ENCODE assay signal across 8 cellular contexts in genomic region chr3:9352917-9353823, GRCh38. TPM values are rescaled to one million over a fixed set of nuclear protein-coding genes. Genes with fewer than 3 reads are reported as not detected.
A peak's percentile ranks its signal among the peaks of the same experiment; 100 is the strongest.
DNase-seq lines count a peak whose midpoint lies in the region; ATAC-seq and TF ChIP-seq lines count a peak whose summit lies in the region.

No MANE protein-coding gene starts in this region.

- no peaks in the 10 kb centered on the region for H3K4me1 ChIP-seq in CD4-positive, alpha-beta memory T cell (ENCODE audit: insufficient read depth, low read length)

- intact Hi-C loops in CD4-positive, alpha-beta memory T cell (cut with micrococcal nuclease): loop anchor here (1.0 to 2.0 kb wide), 5 partner anchors 44 to 374 kb away; partner anchors contain the start of gene SETD5
- intact Hi-C loops in left colon (cut with DNase I, micrococcal nuclease): loop anchor here in 1 of 2 donors (10.0 kb wide), 1 partner anchor 302 kb away; no protein-coding TSS in a partner anchor

- ATAC-seq in GM21619 (IDR thresholded peaks at IDR 0.05; ENCODE audit: unreplicated experiment) (peak; percentile 56), left colon (peak; percentile 86)

- H3K27me3 Mint-ChIP-seq in CD4-positive, alpha-beta memory T cell: no peaks in the 10 kb centered on the region

- no peak overlapping the region for H3K4me3 ChIP-seq in CD4-positive, alpha-beta memory T cell (ENCODE audit: low read length in 2 of 2)
- H3K4me3 ChIP-seq in WI38 (ENCODE audit: low read depth, low read length) (no peak overlapping the region), choroid plexus epithelial cell (ENCODE audit: low read depth, low read length) (no peak overlapping the region)

- peak; percentile 45 to 61 (median 55) for DNase-seq in CD4-positive, alpha-beta memory T cell
- DNase-seq in NCI-H1930 (lab: John Stamatoyannopoulos, UW): peak; percentile 3 to 24
- peak; percentile 86 for DNase-seq in choroid plexus epithelial cell (ENCODE audit: low read depth)
- DNase-seq in left colon: peak; percentile 64 to 76
- peak; percentile 29 for DNase-seq in stimulated activated CD4-positive, alpha-beta T cell treated with anti-CD3 and anti-CD28 coated beads, Interleukin-2, amount 100 ng/mL, for 4 hours (ENCODE audit: low read depth)
- no peak for DNase-seq in NCI-H1048 (lab: John Stamatoyannopoulos, UW)

- H3K9me3 ChIP-seq in CD4-positive, alpha-beta memory T cell (ENCODE audit: control insufficient read depth in 1 of 2, low read length in 2 of 2): no peaks in the 10 kb centered on the region

- CTCF ChIA-PET in CD4-positive, alpha-beta memory T cell (lab: Charles Lee; ENCODE audit: partially characterized antibody): interaction anchor here (0.6 to 3.5 kb wide), 35 partner anchors 9 to 374 kb away, joined by 3 to 46 read pairs (median 4); partner anchors contain the start of gene THUMPD3

- peak overlapping the region in 1 of 7 donors; percentile 26 for H3K27ac Mint-ChIP-seq in CD4-positive, alpha-beta memory T cell

- no peaks in the 10 kb centered on the region for H3K36me3 Mint-ChIP-seq in CD4-positive, alpha-beta memory T cell

- H3K27ac ChIP-seq in CD4-positive, alpha-beta memory T cell (ENCODE audit: low read depth, low read length): no peak overlapping the region

- TF ChIP-seq CTCF in WI38 (IDR thresholded peaks at IDR 0.05; ENCODE audit: low read depth, low read length): peak; percentile 88
- peak; percentile 97 for TF ChIP-seq CTCF in choroid plexus epithelial cell (conservative IDR thresholded peaks at IDR 0.05; ENCODE audit: low read depth, low read length)

- POLR2A ChIA-PET in CD4-positive, alpha-beta memory T cell (lab: Charles Lee; ENCODE audit: partially characterized antibody): interaction anchor here (0.9 to 2.4 kb wide), 3 partner anchors 10 to 44 kb away, joined by 3 to 18 read pairs (median 4); partner anchors contain the start of gene THUMPD3

- H3K9me3 Mint-ChIP-seq in CD4-positive, alpha-beta memory T cell: no peaks in the 10 kb centered on the region

- H3K36me3 ChIP-seq in CD4-positive, alpha-beta memory T cell (ENCODE audit: insufficient read depth, low read length): no peaks in the 10 kb centered on the region

- no peaks in the 10 kb centered on the region for H3K27me3 ChIP-seq in CD4-positive, alpha-beta memory T cell (ENCODE audit: insufficient read depth, low read length)

- H3K4me1 Mint-ChIP-seq in CD4-positive, alpha-beta memory T cell: peaks cover 10 to 16% (median 13%) of the 10 kb centered on the region in 4 donors

- H3K4me3 Mint-ChIP-seq in CD4-positive, alpha-beta memory T cell: no peak overlapping the region

RNA-seq across cellular contexts. Expression of gene THUMPD3, which starts 9.7 kb away (rescaled TPM):
- 10 to 100 TPM; 36.9 to 39.2 TPM for total RNA-seq in CD4-positive, alpha-beta memory T cell
- polyA plus RNA-seq in CD4-positive, alpha-beta memory T cell: 10 to 100 TPM; 10.8 to 29.3 TPM
- total RNA-seq in left colon: 10 to 100 TPM; 28.6 to 47.2 TPM

RNA-seq across cellular contexts. Expression of gene SETD5, which starts 44.2 kb away (rescaled TPM):
- 100 to 1,000 TPM; 142 TPM for total RNA-seq in CD4-positive, alpha-beta memory T cell
- 10 to 100 TPM in 1 of 2 donors, 1 to 10 TPM in 1; 8.4 to 51.4 TPM for polyA plus RNA-seq in CD4-positive, alpha-beta memory T cell
- total RNA-seq in left colon: 100 to 1,000 TPM in 1 of 2 donors, 10 to 100 TPM in 1; 78.6 to 102 TPM
